Comparison of ENCODE assay signal across 1 cellular context in the genomic region with DNA sequence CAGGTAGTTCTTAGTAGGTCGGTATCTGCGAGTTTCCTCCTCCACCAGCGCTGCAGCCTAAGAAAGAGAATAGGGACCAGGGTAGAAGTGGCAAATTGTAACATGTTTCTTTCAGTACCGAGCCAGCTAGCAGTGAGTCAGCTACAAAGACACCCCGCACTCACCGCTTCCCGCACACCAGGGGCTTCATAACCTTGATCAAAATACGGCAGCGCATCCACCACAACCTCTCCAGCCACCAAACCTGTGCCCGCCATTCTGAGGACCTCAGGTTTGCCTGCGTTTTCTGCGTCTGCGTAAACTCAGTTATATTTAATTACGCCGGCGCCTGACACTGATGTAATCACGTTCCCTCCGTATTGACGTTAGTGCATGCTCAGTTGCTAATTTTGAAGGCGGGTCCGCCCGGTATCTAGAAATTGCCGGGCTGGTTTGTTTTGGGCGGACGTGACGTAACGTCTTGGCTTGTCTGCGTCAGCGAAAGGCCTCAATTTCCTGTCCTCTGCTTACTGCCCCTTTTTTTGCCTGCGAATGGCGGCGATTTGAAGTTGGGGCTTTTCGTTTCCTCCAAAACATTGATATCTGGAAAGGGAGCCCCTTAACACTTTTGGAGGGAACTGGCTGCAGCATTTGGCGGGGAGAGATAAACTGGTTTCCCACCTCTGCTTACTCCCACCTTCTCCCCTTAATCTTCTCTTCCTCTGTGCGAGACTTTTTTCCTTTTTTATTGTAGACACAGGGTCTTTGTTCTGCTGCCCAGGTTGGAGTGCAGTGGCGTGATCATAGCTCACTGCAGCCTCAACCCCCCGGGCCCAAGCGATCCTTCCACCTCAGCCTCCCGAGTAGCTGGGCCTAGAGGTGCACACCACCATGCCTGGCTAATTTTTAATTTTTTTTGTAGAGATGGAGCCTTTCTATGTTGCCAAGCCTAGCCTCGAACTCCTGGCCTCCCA.
TF ChIP-seq lines count a peak whose summit lies in the region.

BCAS2 (minus strand) TSS at position 281 of the 953 bp plus-strand sequence; CDS start at position 257, 24 bp downstream.

TF ChIP-seq in K562, 482 proteins besides CTCF, POLR2A, EP300 and RAD21 (continued from another document):
- TF ChIP-seq ZNF24 (IDR thresholded peaks at IDR 0.05): peak; percentile 35; the same call in 1 of the 2 replicates
- peak; percentile 79 for TF ChIP-seq BACH1 (tag; IDR thresholded peaks at IDR 0.05)
- no peak for TF ChIP-seq PRDM10 (IDR thresholded peaks at IDR 0.05; ENCODE audit: partially characterized antibody)
- TF ChIP-seq ZBTB33 (CRISPR knock-in tag; IDR thresholded peaks at IDR 0.05): peak; percentile 19; the same call in 1 of the 2 replicates
- TF ChIP-seq, protein P1, sequence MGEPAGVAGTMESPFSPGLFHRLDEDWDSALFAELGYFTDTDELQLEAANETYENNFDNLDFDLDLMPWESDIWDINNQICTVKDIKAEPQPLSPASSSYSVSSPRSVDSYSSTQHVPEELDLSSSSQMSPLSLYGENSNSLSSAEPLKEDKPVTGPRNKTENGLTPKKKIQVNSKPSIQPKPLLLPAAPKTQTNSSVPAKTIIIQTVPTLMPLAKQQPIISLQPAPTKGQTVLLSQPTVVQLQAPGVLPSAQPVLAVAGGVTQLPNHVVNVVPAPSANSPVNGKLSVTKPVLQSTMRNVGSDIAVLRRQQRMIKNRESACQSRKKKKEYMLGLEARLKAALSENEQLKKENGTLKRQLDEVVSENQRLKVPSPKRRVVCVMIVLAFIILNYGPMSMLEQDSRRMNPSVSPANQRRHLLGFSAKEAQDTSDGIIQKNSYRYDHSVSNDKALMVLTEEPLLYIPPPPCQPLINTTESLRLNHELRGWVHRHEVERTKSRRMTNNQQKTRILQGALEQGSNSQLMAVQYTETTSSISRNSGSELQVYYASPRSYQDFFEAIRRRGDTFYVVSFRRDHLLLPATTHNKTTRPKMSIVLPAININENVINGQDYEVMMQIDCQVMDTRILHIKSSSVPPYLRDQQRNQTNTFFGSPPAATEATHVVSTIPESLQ (CRISPR knock-in tag; IDR thresholded peaks at IDR 0.05): no peak
- TF ChIP-seq SMAD2 (IDR thresholded peaks at IDR 0.05; ENCODE audit: low read depth, low read length): no peak
